Comparison of ENCODE assay signal across 21 cellular contexts in the genomic region with DNA sequence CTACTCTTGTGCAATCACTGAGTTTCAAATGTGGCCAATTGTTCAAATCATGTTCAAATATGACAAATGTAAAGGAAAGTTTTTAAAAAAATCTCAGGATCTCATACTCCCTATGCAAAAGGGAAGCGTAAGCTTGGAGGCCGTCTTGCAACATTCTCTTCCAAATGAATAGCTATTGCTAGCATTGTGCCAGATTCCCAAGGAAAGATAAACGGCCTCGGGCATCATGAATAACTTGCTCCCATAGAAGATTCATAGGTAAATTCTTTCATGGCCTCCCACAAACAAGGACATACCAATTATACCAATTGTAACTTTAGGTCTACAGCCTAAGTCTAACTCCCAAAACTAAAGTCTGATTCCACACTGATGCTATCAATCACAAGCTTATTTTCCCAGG.
DNase-seq lines count a peak whose midpoint lies in the region; ATAC-seq, FAIRE-seq and TF ChIP-seq lines count a peak whose summit lies in the region.
"Had no signal": no experiment of that assay in that cellular context is flagged by ENCODE, and none has a peak within 500 bp of the region (broad histone marks: within the 10 kb centered on the region; RNA-seq: fewer than 3 reads in every experiment).

No MANE protein-coding gene starts in this region.

- WGBS in HepG2 (ENCODE audit: low lambda C conversion rate), result 18% methylated on average over 4 of the region's 4 CpGs
- WGBS in right lobe of liver (ENCODE audit: insufficient coverage, low coverage, low lambda C conversion rate, missing lambda C conversion rate), result 89% methylated on average over 3 of the region's 4 CpGs

- H3K27ac ChIP-seq in HepG2 (ENCODE audit: extremely low read length, insufficient read depth, low read length) (no peak overlapping the region), right lobe of liver (no peak overlapping the region)

- intact Hi-C loops in HepG2 (cut with micrococcal nuclease; ENCODE audit: unreplicated experiment) (no loop called here), right lobe of liver (cut with DNase I) (no loop called here)

- H3K9ac ChIP-seq in HepG2 (ENCODE audit: insufficient read depth, low read depth, low read length), result no peak overlapping the region

- CTCF ChIA-PET in HepG2 (lab: Yijun Ruan, JAX; ENCODE audit: low intra/inter-chr PET ratio, low total read pairs), result no interaction called here

- no peak overlapping the region for H2AFZ ChIP-seq in HepG2 (ENCODE audit: low read length)

- in situ Hi-C loops in HepG2 (cut with HindIII; ENCODE audit: extremely low pct_ligation_motif_present, low pct_unique_long_range_greater_than_20kb), result no loop called here

- H3K79me2 ChIP-seq in HepG2 (ENCODE audit: insufficient read depth, low read length), result no peaks in the 10 kb centered on the region

- H3K9me3 ChIP-seq in HepG2 (ENCODE audit: low read length) (peaks cover 14% of the 10 kb centered on the region), right lobe of liver (no peaks in the 10 kb centered on the region)
- H3K9me3 ChIP-seq: BE2C, Caco-2 had no signal

- H3K4me3 ChIP-seq in HepG2 (replicated peaks in 1 of 3; ENCODE audit: insufficient read depth in 1 of 3, low read depth in 2 of 3, low read length in 3 of 3) (no peak overlapping the region), right lobe of liver (no peak overlapping the region), epithelial cell of esophagus (ENCODE audit: low read length) (no peak overlapping the region)
- H3K4me3 ChIP-seq: HAP-1 had no signal

- no peak for TF ChIP-seq RAD21 in HepG2 (CRISPR knock-in tag; IDR thresholded peaks at IDR 0.05)

- no peaks in the 10 kb centered on the region for H3K4me1 ChIP-seq in HepG2 (ENCODE audit: insufficient read depth, low read length)
- no peaks in the 10 kb centered on the region for H3K4me1 ChIP-seq in right lobe of liver
- H3K4me1 ChIP-seq: Caco-2 had no signal

- POLR2A ChIA-PET in HepG2 (lab: Yijun Ruan, JAX), result no interaction called here

- H4K20me1 ChIP-seq in HepG2 (ENCODE audit: insufficient read depth, low read length), result no peaks in the 10 kb centered on the region

- no TSS peak for BruUV-seq in HepG2 (replicated peaks; lab: Mats Ljungman, UMichigan)

- TF ChIP-seq CTCF in HepG2 (CRISPR knock-in tag; IDR thresholded peaks at IDR 0.05) (no peak), right lobe of liver (IDR thresholded peaks at IDR 0.05) (no peak), epithelial cell of esophagus (IDR thresholded peaks at IDR 0.05; ENCODE audit: insufficient read depth, low read depth, low read length, missing control alignments) (no peak)

- H3K36me3 ChIP-seq in HepG2 (replicated peaks in 1 of 2; ENCODE audit: control insufficient read depth in 1 of 2, insufficient read depth in 2 of 2, low read length in 2 of 2) (no peaks in the 10 kb centered on the region), right lobe of liver (no peaks in the 10 kb centered on the region)
- H3K36me3 ChIP-seq: HAP-1 had no signal

- no peak for DNase-seq in HepG2 (ENCODE audit: low spot score)
- DNase-seq in right lobe of liver, result no peak
- DNase-seq in NCI-H69 (lab: John Stamatoyannopoulos, UW), result peak; percentile 79
- DNase-seq in epithelial cell of esophagus (ENCODE audit: low read depth), result peak; percentile 55
- peak; percentile 21 for DNase-seq in renal cortical epithelial cell (ENCODE audit: low read depth)
- DNase-seq in A172 (ENCODE audit: low spot score), result no peak
- DNase-seq: ACHN; BE2C; C1 segment of cervical spinal cord; Caco-2; CD4-positive, CD25-positive, alpha-beta regulatory T cell; CD8-positive, alpha-beta memory T cell had no signal

- no peak overlapping the region for H3K4me2 ChIP-seq in HepG2 (ENCODE audit: low read depth, low read length)

- no peak for TF ChIP-seq POLR2A in HepG2 (IDR thresholded peaks at IDR 0.05; ENCODE audit: insufficient read depth in 1 of 2, low read depth in 2 of 2, low read length in 2 of 2)
- no peak for TF ChIP-seq POLR2A in right lobe of liver (IDR thresholded peaks at IDR 0.05)

- TF ChIP-seq EP300 in HepG2 (IDR thresholded peaks at IDR 0.05; ENCODE audit: low read depth in 2 of 2, low read length in 2 of 2) (no peak), HepG2 (CRISPR knock-in tag; IDR thresholded peaks at IDR 0.05; ENCODE audit: borderline replicate concordance) (no peak)

- H3K27me3 ChIP-seq in HepG2 (ENCODE audit: control insufficient read depth in 1 of 2, insufficient read depth in 2 of 2, low read length in 2 of 2) (no peaks in the 10 kb centered on the region), right lobe of liver (no peaks in the 10 kb centered on the region)
- H3K27me3 ChIP-seq: BE2C had no signal

- FAIRE-seq in HepG2 (lab: Jason Lieb, UNC), result no peak
- FAIRE-seq: A204.1, D721Med, G401.6, GM12892, GM18507, H1 had no signal

- no peak for ATAC-seq in HepG2
- no peak for ATAC-seq in right lobe of liver
- ATAC-seq in GM21529 (IDR thresholded peaks at IDR 0.05; ENCODE audit: unreplicated experiment), result no peak
- no peak for ATAC-seq in HG03520 (IDR thresholded peaks at IDR 0.05; ENCODE audit: unreplicated experiment)

TF ChIP-seq in HepG2, 621 proteins besides CTCF, POLR2A, EP300 and RAD21:
- TF ChIP-seq ATF7-NPFF (CRISPR knock-in tag; IDR thresholded peaks at IDR 0.05; ENCODE audit: low read depth), result no peak
- TF ChIP-seq ZFP82 (CRISPR knock-in tag; IDR thresholded peaks at IDR 0.05; ENCODE audit: borderline replicate concordance), result no peak
- no peak for TF ChIP-seq ZNF124 (CRISPR knock-in tag; IDR thresholded peaks at IDR 0.05)
- TF ChIP-seq, protein P1, sequence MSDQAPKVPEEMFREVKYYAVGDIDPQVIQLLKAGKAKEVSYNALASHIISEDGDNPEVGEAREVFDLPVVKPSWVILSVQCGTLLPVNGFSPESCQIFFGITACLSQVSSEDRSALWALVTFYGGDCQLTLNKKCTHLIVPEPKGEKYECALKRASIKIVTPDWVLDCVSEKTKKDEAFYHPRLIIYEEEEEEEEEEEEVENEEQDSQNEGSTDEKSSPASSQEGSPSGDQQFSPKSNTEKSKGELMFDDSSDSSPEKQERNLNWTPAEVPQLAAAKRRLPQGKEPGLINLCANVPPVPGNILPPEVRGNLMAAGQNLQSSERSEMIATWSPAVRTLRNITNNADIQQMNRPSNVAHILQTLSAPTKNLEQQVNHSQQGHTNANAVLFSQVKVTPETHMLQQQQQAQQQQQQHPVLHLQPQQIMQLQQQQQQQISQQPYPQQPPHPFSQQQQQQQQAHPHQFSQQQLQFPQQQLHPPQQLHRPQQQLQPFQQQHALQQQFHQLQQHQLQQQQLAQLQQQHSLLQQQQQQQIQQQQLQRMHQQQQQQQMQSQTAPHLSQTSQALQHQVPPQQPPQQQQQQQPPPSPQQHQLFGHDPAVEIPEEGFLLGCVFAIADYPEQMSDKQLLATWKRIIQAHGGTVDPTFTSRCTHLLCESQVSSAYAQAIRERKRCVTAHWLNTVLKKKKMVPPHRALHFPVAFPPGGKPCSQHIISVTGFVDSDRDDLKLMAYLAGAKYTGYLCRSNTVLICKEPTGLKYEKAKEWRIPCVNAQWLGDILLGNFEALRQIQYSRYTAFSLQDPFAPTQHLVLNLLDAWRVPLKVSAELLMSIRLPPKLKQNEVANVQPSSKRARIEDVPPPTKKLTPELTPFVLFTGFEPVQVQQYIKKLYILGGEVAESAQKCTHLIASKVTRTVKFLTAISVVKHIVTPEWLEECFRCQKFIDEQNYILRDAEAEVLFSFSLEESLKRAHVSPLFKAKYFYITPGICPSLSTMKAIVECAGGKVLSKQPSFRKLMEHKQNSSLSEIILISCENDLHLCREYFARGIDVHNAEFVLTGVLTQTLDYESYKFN (CRISPR knock-in tag; conservative IDR thresholded peaks at IDR 0.05), result no peak
- peak; percentile 18; the same call in 1 of the 2 replicates for TF ChIP-seq CEBPB (IDR thresholded peaks at IDR 0.05; ENCODE audit: borderline replicate concordance, low read depth, low read length)
- TF ChIP-seq ZNF720 (CRISPR knock-in tag; IDR thresholded peaks at IDR 0.05), result no peak
- no peak for TF ChIP-seq ZSCAN21 (CRISPR knock-in tag; IDR thresholded peaks at IDR 0.05; ENCODE audit: borderline replicate concordance)
- TF ChIP-seq SNAPC2 (CRISPR knock-in tag; IDR thresholded peaks at IDR 0.05), result no peak
TF ChIP-seq in HepG2: peak in this region for 1.

Comparison
In these comparisons a context has a peak if more than half of its experiments do, and no peak if none do; other contexts are left out.
1. DNase-seq: peak in NCI-H69 (single experiment), epithelial cell of esophagus (single experiment) and renal cortical epithelial cell (single experiment); none in HepG2 (single experiment), right lobe of liver (0 of 3) and A172 (single experiment).